8 cellular contexts compared by ENCODE assay signal in the genomic region with DNA sequence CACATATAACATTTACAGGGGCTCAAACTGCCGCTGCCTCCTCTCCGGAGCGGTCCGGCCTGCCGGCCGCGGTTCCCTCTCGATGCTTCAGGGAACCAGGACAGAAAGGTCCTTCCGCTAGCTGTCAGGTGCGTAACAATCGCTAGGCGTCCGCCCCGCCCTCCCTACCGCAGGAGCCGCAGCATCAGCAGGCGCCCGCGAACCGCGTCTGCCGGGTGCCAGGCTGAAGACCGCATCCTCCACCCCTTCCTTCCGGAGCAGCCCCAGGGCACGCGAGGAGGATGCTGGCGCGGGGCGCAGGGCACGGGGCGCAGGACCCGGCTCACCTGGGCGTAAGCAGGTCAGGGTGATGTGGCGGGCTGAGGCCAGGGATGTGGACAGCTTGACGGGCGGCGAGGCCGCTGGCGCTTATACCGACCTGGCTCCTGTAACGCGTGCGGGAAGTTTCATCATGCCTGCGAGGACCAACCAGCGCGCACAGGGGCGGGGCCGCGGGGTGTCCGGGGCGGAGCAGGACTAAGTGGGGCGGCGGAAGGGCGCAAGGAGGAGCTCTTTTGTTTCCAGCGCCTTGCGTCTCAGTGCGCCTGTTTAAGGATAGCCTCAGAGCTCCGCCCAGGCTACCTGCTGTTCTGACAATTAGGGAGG. TPM values are rescaled to one million over a fixed set of nuclear protein-coding genes. Genes with fewer than 3 reads are reported as not detected.
A peak's percentile ranks its signal among the peaks of the same experiment; 100 is the strongest.
DNase-seq lines count a peak whose midpoint lies in the region; ATAC-seq and TF ChIP-seq lines count a peak whose summit lies in the region.

A gene with protein sequence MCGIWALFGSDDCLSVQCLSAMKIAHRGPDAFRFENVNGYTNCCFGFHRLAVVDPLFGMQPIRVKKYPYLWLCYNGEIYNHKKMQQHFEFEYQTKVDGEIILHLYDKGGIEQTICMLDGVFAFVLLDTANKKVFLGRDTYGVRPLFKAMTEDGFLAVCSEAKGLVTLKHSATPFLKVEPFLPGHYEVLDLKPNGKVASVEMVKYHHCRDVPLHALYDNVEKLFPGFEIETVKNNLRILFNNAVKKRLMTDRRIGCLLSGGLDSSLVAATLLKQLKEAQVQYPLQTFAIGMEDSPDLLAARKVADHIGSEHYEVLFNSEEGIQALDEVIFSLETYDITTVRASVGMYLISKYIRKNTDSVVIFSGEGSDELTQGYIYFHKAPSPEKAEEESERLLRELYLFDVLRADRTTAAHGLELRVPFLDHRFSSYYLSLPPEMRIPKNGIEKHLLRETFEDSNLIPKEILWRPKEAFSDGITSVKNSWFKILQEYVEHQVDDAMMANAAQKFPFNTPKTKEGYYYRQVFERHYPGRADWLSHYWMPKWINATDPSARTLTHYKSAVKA (minus strand): TSS at position 384 of the 645 bp plus-strand sequence. CDS start 3,252 bp downstream, outside the sequence.

- no peaks in the 10 kb centered on the region for H3K27me3 ChIP-seq in GM06990 (replicated peaks; ENCODE audit: control insufficient read depth, insufficient read depth, low read length)
- no peaks in the 10 kb centered on the region for H3K27me3 ChIP-seq in testis

- intact Hi-C loops in testis (cut with DNase I; ENCODE audit: low total_unique reads) = no loop called here

- 1 to 2% methylated on average over 33 to 58 of the region's 58 CpGs for WGBS in testis, 2 donors

- H3K4me1 ChIP-seq in testis = peaks cover 3% of the 10 kb centered on the region

- H3K27ac ChIP-seq in testis = peak within 1 kb of the TSS; percentile 66 to 83

- no peak for TF ChIP-seq CTCF in GM06990 (IDR thresholded peaks at IDR 0.05; ENCODE audit: insufficient read depth, low read length, poor library complexity, severe bottlenecking)
- no peak for TF ChIP-seq CTCF in omental fat pad (IDR thresholded peaks at IDR 0.05)
- no peak for TF ChIP-seq CTCF in testis (IDR thresholded peaks at IDR 0.05)

- peaks cover 9 to 14% of the 10 kb centered on the region in 2 donors for H3K36me3 Mint-ChIP-seq in activated naive CD4-positive, alpha-beta T cell treated with anti-CD3 and anti-CD28 coated beads, Interleukin-2, amount 50 U/mL, for 72 hours

- DNase-seq in GM06990 (ENCODE audit: extremely low read depth, insufficient read length) (peak; percentile 95), NCI-H1092 (lab: John Stamatoyannopoulos, UW) (peak; percentile 95), SKM-1 (lab: John Stamatoyannopoulos, UW; ENCODE audit: unreplicated experiment) (peak; percentile 82), glomerular visceral epithelial cell (ENCODE audit: extremely low spot score) (peak; percentile 89), omental fat pad (ENCODE audit: low spot score) (peak; percentile 68), testis (peak; percentile 95)
- peak; percentile 91 to 96 for DNase-seq in activated naive CD4-positive, alpha-beta T cell treated with anti-CD3 and anti-CD28 coated beads, Interleukin-2, amount 50 U/mL, for 72 hours (ENCODE audit: low spot score in 2 of 2)

- no peak for TF ChIP-seq POLR2A in testis (IDR thresholded peaks at IDR 0.05)

- H3K27ac Mint-ChIP-seq in activated naive CD4-positive, alpha-beta T cell treated with anti-CD3 and anti-CD28 coated beads, Interleukin-2, amount 50 U/mL, for 72 hours = peak within 1 kb of the TSS; percentile 86 to 96

- no peaks in the 10 kb centered on the region for H3K9me3 ChIP-seq in testis

- H3K36me3 ChIP-seq in GM06990 (ENCODE audit: control insufficient read depth, insufficient read depth, low read length) = no peaks in the 10 kb centered on the region; the same call in 1 of the 2 replicates
- no peaks in the 10 kb centered on the region for H3K36me3 ChIP-seq in testis (ENCODE audit: low read depth, missing control alignments)

- H3K4me3 ChIP-seq in GM06990 (replicated peaks; ENCODE audit: low read depth, low read length) (peak within 1 kb of the TSS; percentile 83), testis (peak within 1 kb of the TSS; percentile 72 to 91)

- peak; percentile 99 for ATAC-seq in HG02571 (IDR thresholded peaks at IDR 0.05; ENCODE audit: unreplicated experiment)
- peak; percentile 92 to 98 for ATAC-seq in activated naive CD4-positive, alpha-beta T cell treated with anti-CD3 and anti-CD28 coated beads, Interleukin-2, amount 50 U/mL, for 72 hours
- ATAC-seq in omental fat pad (ENCODE audit: low FRiP score) = peak; percentile 100

- no peaks in the 10 kb centered on the region for H3K9me3 Mint-ChIP-seq in activated naive CD4-positive, alpha-beta T cell treated with anti-CD3 and anti-CD28 coated beads, Interleukin-2, amount 50 U/mL, for 72 hours

RNA-seq across cellular contexts. Expression of the gene that starts here (rescaled TPM):
- total RNA-seq in activated naive CD4-positive, alpha-beta T cell treated with anti-CD3 and anti-CD28 coated beads, Interleukin-2, amount 50 U/mL, for 72 hours = 100 to 1,000 TPM; 112 to 156 TPM
- total RNA-seq in omental fat pad (10 to 100 TPM; 11.3 to 16.8 (median 15.8) TPM), testis (10 to 100 TPM; 31.7 to 54.1 TPM)
- 73.6 TPM for polyA plus RNA-seq in testis (ENCODE audit: insufficient read depth, low read depth, low replicate concordance)

Comparison
In these comparisons a context has a peak if more than half of its experiments do, and no peak if none do; other contexts are left out.
1. Peak in every context shown above with its lines: DNase-seq, ATAC-seq, H3K4me3 ChIP-seq and H3K27ac ChIP-seq.